ENCODE assay signal across 23 cellular contexts in genomic region chr11:133845413-133845812, GRCh38. TPM values are rescaled to one million over a fixed set of nuclear protein-coding genes. Genes with fewer than 3 reads are reported as not detected.
DNase-seq lines count a peak whose midpoint lies in the region; TF ChIP-seq lines count a peak whose summit lies in the region.
"Had no signal": no experiment of that assay in that cellular context is flagged by ENCODE, and none has a peak within 500 bp of the region (broad histone marks: within the 10 kb centered on the region; RNA-seq: fewer than 3 reads in every experiment).

A gene with protein sequence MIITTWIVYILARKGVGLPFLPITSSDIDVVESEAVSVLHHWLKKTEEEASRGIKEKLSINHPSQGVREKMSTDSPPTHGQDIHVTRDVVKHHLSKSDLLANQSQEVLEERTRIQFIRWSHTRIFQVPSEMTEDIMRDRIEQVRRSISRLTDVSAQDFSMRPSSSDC (minus strand): TSS chr11:133845513. CDS start chr11:133845446, 67 bp downstream.

- H3K4me1 ChIP-seq in esophagus muscularis mucosa, result no peaks in the 10 kb centered on the region
- H3K4me1 ChIP-seq: A549, BE2C, HAP-1 had no signal

- no peaks in the 10 kb centered on the region for H3K4me1 Mint-ChIP-seq in neural crest cell
- H3K4me1 Mint-ChIP-seq: GM23338 had no signal

- no peak for TF ChIP-seq CTCF in GM13976 (IDR thresholded peaks at IDR 0.05; ENCODE audit: borderline replicate concordance, control extremely low read depth, extremely low read depth, insufficient read depth, missing control alignments)
- TF ChIP-seq CTCF in esophagus muscularis mucosa (IDR thresholded peaks at IDR 0.05), result no peak
- no peak for TF ChIP-seq CTCF in neural crest cell (conservative IDR thresholded peaks at IDR 0.05)
- no peak for TF ChIP-seq CTCF in WERI-Rb-1 (IDR thresholded peaks at IDR 0.05; ENCODE audit: low read depth, low read length)
- no peak for TF ChIP-seq CTCF in RWPE1 (conservative IDR thresholded peaks at IDR 0.05; ENCODE audit: low read depth)

- in situ Hi-C loops in GM13976 (cut with MboI; ENCODE audit: low sequenced_read_pairs, unreplicated experiment), result no loop called here

- H3K4me3 ChIP-seq in esophagus muscularis mucosa, result no peak within 1 kb of the TSS
- H3K4me3 ChIP-seq in WERI-Rb-1 (ENCODE audit: low read depth, low read length), result no peak within 1 kb of the TSS
- H3K4me3 ChIP-seq: A549, GM23338, HAP-1 had no signal

- CTCF ChIA-PET in RWPE1 (lab: Yijun Ruan, JAX), result no interaction called here

- H3K9me3 ChIP-seq in esophagus muscularis mucosa, result peaks cover 0 to 10% (median 0%) of the 10 kb centered on the region in 4 donors
- H3K9me3 ChIP-seq in WERI-Rb-1 (ENCODE audit: severe bottlenecking), result no peaks in the 10 kb centered on the region
- H3K9me3 ChIP-seq: A549, BE2C, HAP-1 had no signal

- peaks cover 6% of the 10 kb centered on the region for H3K27me3 Mint-ChIP-seq in neural crest cell (ENCODE audit: low read depth)

- no peak within 1 kb of the TSS for H3K4me3 Mint-ChIP-seq in neural crest cell
- H3K4me3 Mint-ChIP-seq: CD4-positive, alpha-beta memory T cell; GM23338; HFFc6 had no signal

- intact Hi-C loops in esophagus muscularis mucosa (cut with DNase I), result no loop called here

- TF ChIP-seq EP300 in esophagus muscularis mucosa (IDR thresholded peaks at IDR 0.05), result no peak

- POLR2A ChIA-PET in RWPE1 (lab: Yijun Ruan, JAX; ENCODE audit: low non-redundant PET), result no interaction called here

- H3K36me3 Mint-ChIP-seq in neural crest cell (ENCODE audit: low read depth), result no peaks in the 10 kb centered on the region
- H3K36me3 Mint-ChIP-seq: CD4-positive, alpha-beta memory T cell had no signal

- peaks cover 20% of the 10 kb centered on the region for H3K9me3 Mint-ChIP-seq in neural crest cell

- H3K27ac Mint-ChIP-seq in neural crest cell (ENCODE audit: unreplicated experiment), result peak within 1 kb of the TSS; percentile 53
- H3K27ac Mint-ChIP-seq: GM23338, HFFc6 had no signal

- no peaks in the 10 kb centered on the region for H3K36me3 ChIP-seq in esophagus muscularis mucosa
- no peaks in the 10 kb centered on the region for H3K36me3 ChIP-seq in WERI-Rb-1
- H3K36me3 ChIP-seq: BE2C, HAP-1 had no signal

- DNase-seq in GM13976 (ENCODE audit: low spot score) (peak; percentile 2), esophagus muscularis mucosa (ENCODE audit: extremely low spot score) (peak; percentile 68), neural crest cell (ENCODE audit: low read depth, low spot score) (no peak), WERI-Rb-1 (no peak), cortex of kidney (lab: John Stamatoyannopoulos, UW) (no peak), RWPE1 (ENCODE audit: low spot score) (no peak)
- DNase-seq: 8988T; ACHN; AML-193; BE2C; C1 segment of cervical spinal cord; Calu3; CD4-positive, alpha-beta memory T cell; COR-L47; DMS53; GF-D8; HFFc6 had no signal

- TF ChIP-seq POLR2A in esophagus muscularis mucosa (IDR thresholded peaks at IDR 0.05; ENCODE audit: low read depth), result no peak

- 62% methylated on average over 2 of the region's 2 CpGs for WGBS in esophagus muscularis mucosa

- H3K27me3 ChIP-seq in esophagus muscularis mucosa, result peaks cover 0 to 13% (median 0%) of the 10 kb centered on the region in 4 donors
- peaks cover 15% of the 10 kb centered on the region for H3K27me3 ChIP-seq in WERI-Rb-1 (ENCODE audit: insufficient read depth, low read depth, severe bottlenecking)

- H3K27ac ChIP-seq in esophagus muscularis mucosa (replicated peaks in 1 of 4) (no peak within 1 kb of the TSS), WERI-Rb-1 (no peak within 1 kb of the TSS), RWPE1 (no peak within 1 kb of the TSS)
- H3K27ac ChIP-seq: A549 had no signal

RNA-seq across cellular contexts. Expression of the gene that starts here (rescaled TPM):
- total RNA-seq in esophagus muscularis mucosa (not detected), neural crest cell (not detected in 2 replicates)
- total RNA-seq: Calu3; CD4-positive, alpha-beta memory T cell; Daoy; G401; GM23338; H4; HFFc6 had no signal

Comparison
In these comparisons a context has a peak if more than half of its experiments do, and no peak if none do; other contexts are left out.
1. Peak in DNase-seq in esophagus muscularis mucosa; RNA of the gene not detected or under 1 TPM.